Comparison of ENCODE assay signal across 25 cellular contexts in the genomic region with DNA sequence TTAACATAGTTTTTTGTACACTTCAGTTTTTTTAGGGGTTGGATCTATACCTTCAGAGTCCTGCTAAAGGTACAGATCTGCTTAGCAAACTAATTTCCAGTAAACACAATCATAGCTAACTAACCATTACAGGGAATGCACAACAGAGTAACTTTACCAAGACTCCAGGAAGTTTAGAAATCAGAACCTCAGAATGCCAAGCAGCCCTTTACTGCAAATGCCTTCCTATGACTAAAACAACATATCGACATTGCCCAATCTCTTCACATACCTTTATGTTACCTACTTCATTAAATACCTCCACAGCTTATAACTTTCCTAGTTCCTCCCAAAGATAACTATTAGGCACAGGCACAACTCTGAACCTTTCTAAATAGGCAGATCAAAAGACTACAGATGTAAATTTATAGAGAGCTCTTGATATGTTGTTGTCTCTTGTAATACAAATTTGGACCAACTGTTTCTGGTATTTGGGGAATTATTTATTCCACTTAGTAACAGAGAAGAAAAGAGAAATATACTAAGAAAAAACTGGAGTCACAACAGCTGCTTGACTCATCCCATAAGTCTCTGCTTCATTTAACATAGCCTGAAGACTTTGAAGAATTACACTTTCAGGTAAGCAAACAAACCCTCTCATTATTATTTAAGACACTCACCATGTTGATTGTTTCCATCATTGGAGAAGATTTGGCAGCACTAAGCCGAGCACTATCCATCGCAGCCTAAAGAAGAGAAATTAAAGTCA. TPM values are rescaled to one million over a fixed set of nuclear protein-coding genes. Genes with fewer than 3 reads are reported as not detected.
DNase-seq lines count a peak whose midpoint lies in the region; ATAC-seq and TF ChIP-seq lines count a peak whose summit lies in the region.
"Had no signal": no experiment of that assay in that cellular context is flagged by ENCODE, and none has a peak within 500 bp of the region (broad histone marks: within the 10 kb centered on the region; RNA-seq: fewer than 3 reads in every experiment).

No MANE protein-coding gene starts in this region.

- peaks cover 98% of the 10 kb centered on the region for H3K36me3 ChIP-seq in adipocyte (ENCODE audit: control insufficient read depth, insufficient read depth, low read length, severe bottlenecking)
- H3K36me3 ChIP-seq in mesenchymal stem cell (ENCODE audit: control insufficient read depth in 1 of 2, insufficient read depth in 2 of 2, low read depth in 1 of 2, low read length in 2 of 2) = peaks cover 10 to 94% of the 10 kb centered on the region in 2 experiments

- H2AK5ac ChIP-seq in mesenchymal stem cell (ENCODE audit: low read length, severe bottlenecking) = no peak overlapping the region

- peaks cover 4% of the 10 kb centered on the region for H3K79me1 ChIP-seq in mesenchymal stem cell (replicated peaks; ENCODE audit: low read length, poor library complexity, severe bottlenecking)

- no peak overlapping the region for H3K4me2 ChIP-seq in mesenchymal stem cell (ENCODE audit: low read length, poor library complexity, severe bottlenecking)

- H4K91ac ChIP-seq in mesenchymal stem cell (ENCODE audit: low read length) = no peak overlapping the region

- peaks cover 21% of the 10 kb centered on the region for H3K4me1 Mint-ChIP-seq in HFFc6 (ENCODE audit: low read depth)
- no peaks in the 10 kb centered on the region for H3K4me1 Mint-ChIP-seq in activated naive CD8-positive, alpha-beta T cell treated with anti-CD3 and anti-CD28 coated beads, Interleukin-2, amount 50 U/mL, for 24 hours
- H3K4me1 Mint-ChIP-seq: CD14-positive monocyte had no signal

- H3K27me3 ChIP-seq in adipocyte (replicated peaks; ENCODE audit: control insufficient read depth, insufficient read depth, low read length) = no peaks in the 10 kb centered on the region
- H3K27me3 ChIP-seq in mesenchymal stem cell (ENCODE audit: control insufficient read depth in 1 of 2, insufficient read depth in 1 of 2, low read length in 2 of 2) = no peaks in the 10 kb centered on the region

- no peak overlapping the region for H3K14ac ChIP-seq in mesenchymal stem cell (ENCODE audit: low read length in 2 of 2)

- H3K18ac ChIP-seq in mesenchymal stem cell (ENCODE audit: low read depth in 1 of 2, low read length in 2 of 2) = no peak overlapping the region

- H3K27ac Mint-ChIP-seq in HFFc6 = peak overlapping the region; percentile 9; the same call in 1 of the 2 replicates
- H3K27ac Mint-ChIP-seq in activated naive CD8-positive, alpha-beta T cell treated with anti-CD3 and anti-CD28 coated beads, Interleukin-2, amount 50 U/mL, for 24 hours = no peak overlapping the region
- H3K27ac Mint-ChIP-seq: activated naive CD4-positive, alpha-beta T cell treated with anti-CD3 and anti-CD28 coated beads for 36 hours; activated T-cell treated with anti-CD3 and anti-CD28 coated beads, Interleukin-2, amount 50 U/mL, for 24 hours; CD14-positive monocyte; progenitor cell of endocrine pancreas had no signal

- TF ChIP-seq CTCF in HFFc6 (IDR thresholded peaks at IDR 0.05) (no peak), fibroblast of mammary gland (conservative IDR thresholded peaks at IDR 0.05; ENCODE audit: control insufficient read depth, insufficient read depth, low read depth, low read length) (no peak)

- H3K27ac ChIP-seq in mesenchymal stem cell (ENCODE audit: low read length, poor library complexity, severe bottlenecking) = no peak overlapping the region
- H3K27ac ChIP-seq: SK-N-MC, skin epidermis had no signal

- H3K4ac ChIP-seq in mesenchymal stem cell (ENCODE audit: low read depth in 1 of 2, low read length in 2 of 2) = no peak overlapping the region

- H2BK15ac ChIP-seq in mesenchymal stem cell (ENCODE audit: low read depth, poor library complexity, severe bottlenecking) = no peak overlapping the region

- H2BK5ac ChIP-seq in mesenchymal stem cell (ENCODE audit: low read depth, low read length, poor library complexity, severe bottlenecking) = no peak overlapping the region

- 95% methylated on average over 3 of the region's 3 CpGs for WGBS in mesenchymal stem cell

- peaks cover 50% of the 10 kb centered on the region for H3K36me3 Mint-ChIP-seq in HFFc6 (ENCODE audit: low read depth)
- peaks cover 78% of the 10 kb centered on the region for H3K36me3 Mint-ChIP-seq in activated naive CD8-positive, alpha-beta T cell treated with anti-CD3 and anti-CD28 coated beads, Interleukin-2, amount 50 U/mL, for 24 hours (ENCODE audit: low read depth)

- H2AFZ ChIP-seq in mesenchymal stem cell (ENCODE audit: low read depth, low read length) = no peak overlapping the region

- H3K4me3 ChIP-seq in adipocyte (ENCODE audit: low read length) = no peak overlapping the region
- H3K4me3 ChIP-seq in fibroblast of mammary gland (ENCODE audit: control insufficient read depth, low read depth, low read length) = no peak overlapping the region
- H3K4me3 ChIP-seq in mesenchymal stem cell (ENCODE audit: insufficient read depth in 1 of 2, low read depth in 1 of 2, low read length in 2 of 2) = no peak overlapping the region
- H3K4me3 ChIP-seq: SK-N-MC, skin epidermis had no signal

- peaks cover 11% of the 10 kb centered on the region for H3K4me1 ChIP-seq in adipocyte (ENCODE audit: control insufficient read depth, insufficient read depth, low read length)
- no peaks in the 10 kb centered on the region for H3K4me1 ChIP-seq in mesenchymal stem cell (ENCODE audit: control insufficient read depth, insufficient read depth, low read depth, low read length)

- ATAC-seq in GM19463 (IDR thresholded peaks at IDR 0.05; ENCODE audit: unreplicated experiment) (no peak), HG02884 (IDR thresholded peaks at IDR 0.05; ENCODE audit: unreplicated experiment) (no peak), GM18870 (IDR thresholded peaks at IDR 0.05; ENCODE audit: unreplicated experiment) (no peak)
- ATAC-seq in activated naive CD8-positive, alpha-beta T cell treated with anti-CD3 and anti-CD28 coated beads, Interleukin-2, amount 50 U/mL, for 24 hours = no peak

- DNase-seq in HFFc6 (no peak), adipocyte (ENCODE audit: low read depth) (peak; percentile 32), fibroblast of mammary gland (ENCODE audit: low read depth) (peak; percentile 17), mesenchymal stem cell (peak; percentile 9)
- DNase-seq in activated naive CD8-positive, alpha-beta T cell treated with anti-CD3 and anti-CD28 coated beads, Interleukin-2, amount 50 U/mL, for 24 hours = no peak
- DNase-seq: activated CD4-positive, alpha-beta T cell treated with anti-CD3 and anti-CD28 coated beads for 4 hours; activated CD8-positive, alpha-beta memory T cell treated with anti-CD3 and anti-CD28 coated beads for 24 hours; activated naive CD4-positive, alpha-beta T cell treated with anti-CD3 and anti-CD28 coated beads for 36 hours; activated T-cell treated with anti-CD3 and anti-CD28 coated beads, Interleukin-2, amount 50 U/mL, for 24 hours; anterior cingulate cortex; central memory CD4-positive, alpha-beta T cell; GOT3; MV-4-11; NCI-H146; NCI-H510A; stimulated activated CD4-positive, alpha-beta T cell treated with anti-CD3 and anti-CD28 coated beads, Interleukin-1b, Interleukin-23, amount 100 ng/mL, for 48 hours; T-helper 2 cell had no signal

- H3K9ac ChIP-seq in adipocyte (ENCODE audit: low read length) = no peak overlapping the region
- H3K9ac ChIP-seq in mesenchymal stem cell (ENCODE audit: low read length) = no peak overlapping the region

- H3K27me3 Mint-ChIP-seq in HFFc6 (ENCODE audit: insufficient read depth) = no peaks in the 10 kb centered on the region; the same call in none of the 2 replicates
- no peaks in the 10 kb centered on the region for H3K27me3 Mint-ChIP-seq in activated naive CD8-positive, alpha-beta T cell treated with anti-CD3 and anti-CD28 coated beads, Interleukin-2, amount 50 U/mL, for 24 hours
- H3K27me3 Mint-ChIP-seq: activated T-cell treated with anti-CD3 and anti-CD28 coated beads, Interleukin-2, amount 50 U/mL, for 24 hours; progenitor cell of endocrine pancreas had no signal

- no peak overlapping the region for H3K23ac ChIP-seq in mesenchymal stem cell (ENCODE audit: low read length in 2 of 2)

- H2BK12ac ChIP-seq in mesenchymal stem cell (ENCODE audit: low read length in 2 of 2) = no peak overlapping the region

- H3K9me3 Mint-ChIP-seq in HFFc6 = no peaks in the 10 kb centered on the region
- no peaks in the 10 kb centered on the region for H3K9me3 Mint-ChIP-seq in activated naive CD8-positive, alpha-beta T cell treated with anti-CD3 and anti-CD28 coated beads, Interleukin-2, amount 50 U/mL, for 24 hours
- H3K9me3 Mint-ChIP-seq: activated naive CD4-positive, alpha-beta T cell treated with anti-CD3 and anti-CD28 coated beads for 36 hours; activated T-cell treated with anti-CD3 and anti-CD28 coated beads, Interleukin-2, amount 50 U/mL, for 24 hours; CD14-positive monocyte had no signal

- H3K9me3 ChIP-seq in adipocyte (ENCODE audit: control insufficient read depth, low read length) (no peaks in the 10 kb centered on the region), mesenchymal stem cell (ENCODE audit: control insufficient read depth, low read length) (no peaks in the 10 kb centered on the region)

- H2BK120ac ChIP-seq in mesenchymal stem cell (ENCODE audit: low read depth, low read length) = no peak overlapping the region

- H4K8ac ChIP-seq in mesenchymal stem cell (ENCODE audit: low read length) = no peak overlapping the region

- no peak overlapping the region; the same call in 1 of the 2 replicates for H3K4me3 Mint-ChIP-seq in HFFc6
- H3K4me3 Mint-ChIP-seq in activated naive CD8-positive, alpha-beta T cell treated with anti-CD3 and anti-CD28 coated beads, Interleukin-2, amount 50 U/mL, for 24 hours = no peak overlapping the region
- H3K4me3 Mint-ChIP-seq: activated naive CD4-positive, alpha-beta T cell treated with anti-CD3 and anti-CD28 coated beads for 36 hours; activated T-cell treated with anti-CD3 and anti-CD28 coated beads, Interleukin-2, amount 50 U/mL, for 24 hours; CD14-positive monocyte had no signal

RNA-seq across cellular contexts. Expression of a gene that starts 46.0 kb away (rescaled TPM):
- not detected for total RNA-seq in HFFc6 (2021; fragmentation: NEBNext Ultra II Directional; extraction: Animal tissue kit (Norgen Biotek cat#: 25700))
- not detected for polyA plus RNA-seq in mesenchymal stem cell (2013, experiment 1 of 2)
- polyA plus RNA-seq in mesenchymal stem cell (2013, experiment 2 of 2) = not detected
- total RNA-seq: activated naive CD4-positive, alpha-beta T cell treated with anti-CD3 and anti-CD28 coated beads for 36 hours; progenitor cell of endocrine pancreas; RPMI7951 had no signal
- polyA plus RNA-seq: CD14-positive monocyte had no signal

Comparison
In these comparisons a context has a peak if more than half of its experiments do, and no peak if none do; other contexts are left out.
1. DNase-seq: peak in adipocyte (single experiment), fibroblast of mammary gland (single experiment) and mesenchymal stem cell (single experiment); none in HFFc6 (single experiment) and activated naive CD8-positive, alpha-beta T cell treated with anti-CD3 and anti-CD28 coated beads, Interleukin-2, amount 50 U/mL, for 24 hours (single experiment).